Comparison of ENCODE assay signal across 12 cellular contexts in genomic region chr13:95239293-95239692, GRCh38.
DNase-seq lines count a peak whose midpoint lies in the region; ATAC-seq lines count a peak whose summit lies in the region.
"Had no signal": no experiment of that assay in that cellular context is flagged by ENCODE, and none has a peak within 500 bp of the region (broad histone marks: within the 10 kb centered on the region; RNA-seq: fewer than 3 reads in every experiment).

No MANE protein-coding gene starts in this region.

- DNase-seq in DMS 273 treated with DMSO at 0.1 percent for 48 hours (lab: John Stamatoyannopoulos, UW) (peak; percentile 8), OCI-M1 (lab: John Stamatoyannopoulos, UW) (peak; percentile 92), islet precursor cell (no peak), Right ventricle myocardium inferior (ENCODE audit: missing footprints) (no peak), left lobe of liver (ENCODE audit: low spot score) (no peak), H4 (ENCODE audit: low spot score) (no peak)
- DNase-seq: activated CD8-positive, alpha-beta memory T cell treated with anti-CD3 and anti-CD28 coated beads, Interleukin-2, amount 50 U/mL, for 4 hours; brain microvascular endothelial cell; NCI-H1417; SK-N-SH had no signal

- ATAC-seq in GM19467 (IDR thresholded peaks at IDR 0.05; ENCODE audit: unreplicated experiment), result peak; percentile 42
- ATAC-seq in HG03066 (IDR thresholded peaks at IDR 0.05; ENCODE audit: low read depth, unreplicated experiment), result peak; percentile 60
- no peak for ATAC-seq in Right ventricle myocardium inferior
- no peak for ATAC-seq in left lobe of liver

- intact Hi-C loops in Right ventricle myocardium inferior (cut with DNase I), result no loop called here

Comparison
In these comparisons a context has a peak if more than half of its experiments do, and no peak if none do; other contexts are left out.
1. DNase-seq: peak in DMS 273 treated with DMSO at 0.1 percent for 48 hours (single experiment) and OCI-M1 (single experiment); none in islet precursor cell (single experiment), Right ventricle myocardium inferior (single experiment), left lobe of liver (single experiment) and H4 (single experiment).
2. ATAC-seq: peak in GM19467 (single experiment) and HG03066 (single experiment); none in Right ventricle myocardium inferior (single experiment) and left lobe of liver (single experiment).